ENCODE assay signal across 8 cellular contexts in the genomic region with DNA sequence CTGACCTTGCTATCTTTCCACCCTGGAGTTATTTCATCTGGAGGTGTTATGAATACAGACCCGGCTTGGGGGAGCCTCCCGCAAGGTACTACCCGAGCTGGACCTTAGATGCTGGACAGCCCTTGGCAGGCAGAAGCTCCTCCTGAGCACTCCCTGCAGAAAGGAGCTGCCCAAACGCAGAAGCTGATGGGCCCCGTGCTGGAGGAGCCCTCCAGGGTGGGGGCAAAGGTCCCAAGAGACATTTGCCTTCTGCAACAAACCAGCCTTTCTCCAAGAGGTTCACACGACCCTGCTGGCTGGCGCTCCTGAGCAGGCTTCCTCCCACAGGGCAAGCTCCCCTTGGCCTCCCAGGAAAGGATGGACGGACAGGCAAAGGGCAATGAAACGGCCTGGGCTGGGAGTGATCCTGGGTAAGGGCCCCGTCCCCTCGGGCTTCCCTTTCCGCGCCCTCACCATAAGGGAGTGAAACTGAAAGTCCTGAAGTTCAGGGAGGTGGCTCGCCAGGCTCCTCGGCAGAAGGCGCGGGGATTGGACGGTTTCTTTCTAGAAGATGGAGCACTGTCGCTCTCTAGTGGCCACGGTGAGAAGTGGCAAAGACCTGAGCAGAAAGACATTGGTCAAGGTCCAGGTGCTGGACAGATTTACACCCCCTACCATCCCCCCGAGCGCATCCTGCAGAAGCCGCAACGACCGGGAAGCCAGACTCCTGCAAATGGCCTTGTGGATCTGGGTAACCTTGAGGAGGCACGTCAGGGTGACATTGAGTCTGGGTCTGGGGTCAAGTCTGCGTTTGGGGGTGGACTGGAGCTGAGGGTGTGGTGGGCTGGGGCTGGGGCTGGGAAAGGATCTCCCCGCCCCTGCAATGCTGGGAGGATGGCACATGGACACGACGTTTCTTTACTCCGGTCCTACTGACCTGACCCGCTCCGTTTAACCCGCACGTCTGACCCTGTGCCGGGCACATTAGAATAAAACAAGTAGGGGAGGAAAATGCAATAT. TPM values are rescaled to one million over a fixed set of nuclear protein-coding genes. Genes with fewer than 3 reads are reported as not detected.
DNase-seq lines count a peak whose midpoint lies in the region; ATAC-seq and TF ChIP-seq lines count a peak whose summit lies in the region.

No MANE protein-coding gene starts in this region.

- H3K36me3 ChIP-seq in liver (ENCODE audit: control insufficient read depth in 4 of 4, insufficient read depth in 3 of 4, low read depth in 1 of 4, low read length in 3 of 4): no peaks in the 10 kb centered on the region

- peak; percentile 79 for DNase-seq in AG10803 (ENCODE audit: low read depth)
- peak; percentile 48 for DNase-seq in NCI-H526 treated with DMSO at 0.1 percent for 48 hours (lab: John Stamatoyannopoulos, UW)
- peak; percentile 81 for DNase-seq in activated CD4-positive, alpha-beta T cell treated with anti-CD3 and anti-CD28 coated beads, Interleukin-2, amount 50 U/mL, for 1 hour
- DNase-seq in dermis blood vessel endothelial cell: peak; percentile 93
- DNase-seq in stimulated activated CD4-positive, alpha-beta T cell treated with anti-CD3 and anti-CD28 coated beads, Interleukin-4, amount 100 ng/mL, for 1 hour: peak; percentile 77

- peak overlapping the region in 1 of 2 donors; percentile 39 for H3K9ac ChIP-seq in liver (ENCODE audit: low read depth in 1 of 2, low read length in 2 of 2)

- peak; percentile 100 for TF ChIP-seq RAD21 in liver (IDR thresholded peaks at IDR 0.05)

- TF ChIP-seq CTCF in AG10803 (conservative IDR thresholded peaks at IDR 0.05; ENCODE audit: low read length) (peak; percentile 94), liver (IDR thresholded peaks at IDR 0.05; ENCODE audit: low read depth, low read length, missing input control) (peak; percentile 98)

- H3K9me3 ChIP-seq in liver (ENCODE audit: control insufficient read depth in 4 of 4, low read length in 3 of 4): no peaks in the 10 kb centered on the region

- H3K27ac ChIP-seq in liver (ENCODE audit: low read depth in 1 of 2, low read length in 2 of 2): peak overlapping the region; percentile 52 to 53

- ATAC-seq in GM19023 (IDR thresholded peaks at IDR 0.05; ENCODE audit: unreplicated experiment) (peak; percentile 77), HG03432 (IDR thresholded peaks at IDR 0.05; ENCODE audit: unreplicated experiment) (peak; percentile 79)

- peaks cover 0 to 3% (median 0%) of the 10 kb centered on the region in 4 donors for H3K27me3 ChIP-seq in liver (ENCODE audit: control insufficient read depth in 4 of 4, insufficient read depth in 4 of 4, low read length in 3 of 4)

- peaks cover 0 to 10% (median 6%) of the 10 kb centered on the region in 4 donors for H3K4me1 ChIP-seq in liver (ENCODE audit: control insufficient read depth in 4 of 4, insufficient read depth in 4 of 4, low read length in 3 of 4)

- H3K4me3 ChIP-seq in AG10803 (ENCODE audit: low read length): peak overlapping the region; percentile 87
- H3K4me3 ChIP-seq in liver (ENCODE audit: low read depth in 1 of 3, low read length in 3 of 3): peak overlapping the region; percentile 59 to 71 (median 64)

- WGBS in liver: 13% methylated on average over 36 of the region's 36 CpGs

TF ChIP-seq in liver, 16 proteins besides CTCF, POLR2A, EP300 and RAD21:
- peak; percentile 41 for TF ChIP-seq HNF4G (IDR thresholded peaks at IDR 0.05)
- peak; percentile 40 for TF ChIP-seq YY1 (IDR thresholded peaks at IDR 0.05)
- TF ChIP-seq SP1 (IDR thresholded peaks at IDR 0.05): peak; percentile 43
- no peak for TF ChIP-seq FOXA1 (IDR thresholded peaks at IDR 0.05)
- TF ChIP-seq HNF4A (conservative IDR thresholded peaks at IDR 0.05): peak; percentile 57 to 75
- no peak for TF ChIP-seq GABPA (IDR thresholded peaks at IDR 0.05 in 1 of 2, conservative IDR thresholded peaks at IDR 0.05 in 1 of 2)
- TF ChIP-seq, protein P1, sequence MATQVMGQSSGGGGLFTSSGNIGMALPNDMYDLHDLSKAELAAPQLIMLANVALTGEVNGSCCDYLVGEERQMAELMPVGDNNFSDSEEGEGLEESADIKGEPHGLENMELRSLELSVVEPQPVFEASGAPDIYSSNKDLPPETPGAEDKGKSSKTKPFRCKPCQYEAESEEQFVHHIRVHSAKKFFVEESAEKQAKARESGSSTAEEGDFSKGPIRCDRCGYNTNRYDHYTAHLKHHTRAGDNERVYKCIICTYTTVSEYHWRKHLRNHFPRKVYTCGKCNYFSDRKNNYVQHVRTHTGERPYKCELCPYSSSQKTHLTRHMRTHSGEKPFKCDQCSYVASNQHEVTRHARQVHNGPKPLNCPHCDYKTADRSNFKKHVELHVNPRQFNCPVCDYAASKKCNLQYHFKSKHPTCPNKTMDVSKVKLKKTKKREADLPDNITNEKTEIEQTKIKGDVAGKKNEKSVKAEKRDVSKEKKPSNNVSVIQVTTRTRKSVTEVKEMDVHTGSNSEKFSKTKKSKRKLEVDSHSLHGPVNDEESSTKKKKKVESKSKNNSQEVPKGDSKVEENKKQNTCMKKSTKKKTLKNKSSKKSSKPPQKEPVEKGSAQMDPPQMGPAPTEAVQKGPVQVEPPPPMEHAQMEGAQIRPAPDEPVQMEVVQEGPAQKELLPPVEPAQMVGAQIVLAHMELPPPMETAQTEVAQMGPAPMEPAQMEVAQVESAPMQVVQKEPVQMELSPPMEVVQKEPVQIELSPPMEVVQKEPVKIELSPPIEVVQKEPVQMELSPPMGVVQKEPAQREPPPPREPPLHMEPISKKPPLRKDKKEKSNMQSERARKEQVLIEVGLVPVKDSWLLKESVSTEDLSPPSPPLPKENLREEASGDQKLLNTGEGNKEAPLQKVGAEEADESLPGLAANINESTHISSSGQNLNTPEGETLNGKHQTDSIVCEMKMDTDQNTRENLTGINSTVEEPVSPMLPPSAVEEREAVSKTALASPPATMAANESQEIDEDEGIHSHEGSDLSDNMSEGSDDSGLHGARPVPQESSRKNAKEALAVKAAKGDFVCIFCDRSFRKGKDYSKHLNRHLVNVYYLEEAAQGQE (IDR thresholded peaks at IDR 0.05): peak; percentile 93
- peak; percentile 84 for TF ChIP-seq NR2F2 (IDR thresholded peaks at IDR 0.05)
- TF ChIP-seq RXRA (IDR thresholded peaks at IDR 0.05): peak; percentile 43 to 59
- TF ChIP-seq TAF1 (conservative IDR thresholded peaks at IDR 0.05): peak; percentile 60
- TF ChIP-seq, protein P2, sequence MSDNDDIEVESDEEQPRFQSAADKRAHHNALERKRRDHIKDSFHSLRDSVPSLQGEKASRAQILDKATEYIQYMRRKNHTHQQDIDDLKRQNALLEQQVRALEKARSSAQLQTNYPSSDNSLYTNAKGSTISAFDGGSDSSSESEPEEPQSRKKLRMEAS (IDR thresholded peaks at IDR 0.05): no peak

RNA-seq across cellular contexts. Expression of a gene that starts 56.4 kb away (rescaled TPM):
- 6.9 and 26.0 TPM in 2 replicates for total RNA-seq in dermis blood vessel endothelial cell
- total RNA-seq in liver: 10 to 100 TPM in 1 of 2 donors, 1 to 10 TPM in 1; 4.8 to 10.0 TPM
- polyA plus RNA-seq in liver: 1 to 10 TPM; 1.5 to 6.3 TPM

Comparison
In these comparisons a context has a peak if more than half of its experiments do, and no peak if none do; other contexts are left out.
1. Peak in every context shown above with its lines: DNase-seq, ATAC-seq, H3K4me3 ChIP-seq and H3K27ac ChIP-seq.